22 cellular contexts compared by ENCODE assay signal in the genomic region with DNA sequence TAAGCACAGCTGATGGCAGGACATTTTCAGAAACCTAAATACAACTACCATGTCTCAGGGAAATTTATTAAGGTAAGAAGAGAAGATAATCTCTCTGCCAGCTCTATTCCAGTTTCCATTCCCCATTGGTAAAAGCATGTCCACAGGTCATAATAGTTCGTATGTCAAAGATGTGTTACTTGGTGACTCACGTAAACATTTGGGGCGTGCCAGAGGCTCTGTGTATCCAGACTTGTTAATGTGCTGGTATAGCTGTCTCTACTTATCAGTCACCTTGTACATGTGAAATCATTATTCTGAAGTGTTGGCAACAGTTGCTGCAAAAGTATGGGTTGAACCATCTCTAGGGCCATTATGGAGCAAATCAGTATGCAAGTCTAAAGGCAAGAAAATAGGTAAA.
"Had no signal": no experiment of that assay in that cellular context is flagged by ENCODE, and none has a peak within 500 bp of the region (broad histone marks: within the 10 kb centered on the region; RNA-seq: fewer than 3 reads in every experiment).

No MANE protein-coding gene starts in this region.

- H3K4me2 ChIP-seq: smooth muscle cell had no signal

- H3K4me1 ChIP-seq: gastroesophageal sphincter, sigmoid colon, suprapubic skin, thyroid gland had no signal

- H3K27ac ChIP-seq: dorsolateral prefrontal cortex, gastroesophageal sphincter, neutrophil, sigmoid colon, suprapubic skin, thyroid gland had no signal

- ATAC-seq: esophagus mucosa; gastroesophageal sphincter; left cardiac atrium; naive thymus-derived CD8-positive, alpha-beta T cell; stimulated activated effector memory CD8-positive, alpha-beta T cell treated with anti-CD3 and anti-CD28 coated beads, Interleukin-12 subunit alpha, Interleukin-12 subunit beta, amount 100 ng/mL, for 72 hours; stimulated activated naive CD8-positive, alpha-beta T cell treated with anti-CD3 and anti-CD28 coated beads, Interleukin-15, Interleukin-2, amounts not matched to agents 100 U/mL and 50 U/mL, for 24 hours had no signal

- H3K4me3 ChIP-seq: dorsolateral prefrontal cortex, gastroesophageal sphincter, sigmoid colon, smooth muscle cell, suprapubic skin, thyroid gland had no signal

- H3K36me3 ChIP-seq: gastroesophageal sphincter, neutrophil, sigmoid colon, suprapubic skin, thyroid gland had no signal

- H3K27me3 ChIP-seq: dorsolateral prefrontal cortex, gastroesophageal sphincter, neutrophil, sigmoid colon, suprapubic skin, thyroid gland had no signal

- H3K9me3 ChIP-seq: gastroesophageal sphincter, neutrophil, sigmoid colon, suprapubic skin, thyroid gland had no signal

- DNase-seq: cortex of kidney; dorsolateral prefrontal cortex; effector CD8-positive, alpha-beta T cell; glutamatergic neuron; immature natural killer cell; left cardiac atrium; mammary epithelial cell; naive thymus-derived CD8-positive, alpha-beta T cell; posterior cingulate gyrus; sigmoid colon; stimulated activated CD4-positive, alpha-beta T cell treated with anti-CD3 and anti-CD28 coated beads, Interleukin-4, amount 100 ng/mL, for 1 hour; stimulated activated CD8-positive, alpha-beta memory T cell treated with anti-CD3 and anti-CD28 coated beads, Interleukin-4, amount 100 ng/mL, for 48 hours; stimulated activated naive CD8-positive, alpha-beta T cell treated with anti-CD3 and anti-CD28 coated beads, Interleukin-15, Interleukin-2, amounts not matched to agents 100 U/mL and 50 U/mL, for 24 hours; thyroid gland had no signal

- FAIRE-seq: keratinocyte, urothelium cell line had no signal
